Comparison of ENCODE assay signal across 9 cellular contexts in genomic region chr20:17825949-17826843, GRCh38.
DNase-seq lines count a peak whose midpoint lies in the region; ATAC-seq and TF ChIP-seq lines count a peak whose summit lies in the region.
"Had no signal": no experiment of that assay in that cellular context is flagged by ENCODE, and none has a peak within 500 bp of the region (broad histone marks: within the 10 kb centered on the region; RNA-seq: fewer than 3 reads in every experiment).

No MANE protein-coding gene starts in this region.

- H3K9ac ChIP-seq in smooth muscle cell (ENCODE audit: low read depth) (no peak overlapping the region), neural progenitor cell (no peak overlapping the region)

- H3K27me3 Mint-ChIP-seq in activated CD4-positive, alpha-beta T cell treated with anti-CD3 and anti-CD28 coated beads, Interleukin-2, amount 10 ng/mL, durations not matched to agents 24 days and 14 days: no peaks in the 10 kb centered on the region
- peaks cover 3% of the 10 kb centered on the region for H3K27me3 Mint-ChIP-seq in neural progenitor cell (ENCODE audit: insufficient read depth, low read depth)

- no peaks in the 10 kb centered on the region for H3K36me3 ChIP-seq in smooth muscle cell (ENCODE audit: low read depth)
- no peaks in the 10 kb centered on the region for H3K36me3 ChIP-seq in neural progenitor cell

- H3K4me3 ChIP-seq in smooth muscle cell: no peak overlapping the region
- no peak overlapping the region for H3K4me3 ChIP-seq in neural progenitor cell
- H3K4me3 ChIP-seq: K562 had no signal

- no peak overlapping the region for H3K4me3 Mint-ChIP-seq in activated CD4-positive, alpha-beta T cell treated with anti-CD3 and anti-CD28 coated beads, Interleukin-2, amount 10 ng/mL, durations not matched to agents 24 days and 14 days
- no peak overlapping the region for H3K4me3 Mint-ChIP-seq in neural progenitor cell

- no peaks in the 10 kb centered on the region for H3K27me3 ChIP-seq in smooth muscle cell (ENCODE audit: low read depth)
- H3K27me3 ChIP-seq in neural progenitor cell: no peaks in the 10 kb centered on the region

- H3K4me2 ChIP-seq in smooth muscle cell: no peak overlapping the region
- H3K4me2 ChIP-seq in neural progenitor cell: no peak overlapping the region

- H3K36me3 Mint-ChIP-seq in activated CD4-positive, alpha-beta T cell treated with anti-CD3 and anti-CD28 coated beads, Interleukin-2, amount 10 ng/mL, durations not matched to agents 24 days and 14 days (ENCODE audit: low read depth): no peaks in the 10 kb centered on the region
- H3K36me3 Mint-ChIP-seq in neural progenitor cell: no peaks in the 10 kb centered on the region

- H3K9me3 ChIP-seq in smooth muscle cell (replicated peaks; ENCODE audit: low read depth) (no peaks in the 10 kb centered on the region), neural progenitor cell (ENCODE audit: low read depth) (no peaks in the 10 kb centered on the region)

- H3F3A ChIP-seq in smooth muscle cell (ENCODE audit: low read depth) (no peaks in the 10 kb centered on the region), neural progenitor cell (ENCODE audit: low read depth) (no peaks in the 10 kb centered on the region)

- H3K27ac ChIP-seq in smooth muscle cell (ENCODE audit: low read depth) (peak overlapping the region; percentile 20), neural progenitor cell (no peak overlapping the region)

- peaks cover 9% of the 10 kb centered on the region for H3K4me1 Mint-ChIP-seq in activated CD4-positive, alpha-beta T cell treated with anti-CD3 and anti-CD28 coated beads, Interleukin-2, amount 10 ng/mL, durations not matched to agents 24 days and 14 days
- peaks cover 5% of the 10 kb centered on the region for H3K4me1 Mint-ChIP-seq in neural progenitor cell

- 75% methylated on average over 8 of the region's 8 CpGs for WGBS in smooth muscle cell (ENCODE audit: low lambda C conversion rate)

- TF ChIP-seq CTCF in smooth muscle cell (IDR thresholded peaks at IDR 0.05; ENCODE audit: borderline replicate concordance, insufficient read depth, poor library complexity, severe bottlenecking): no peak
- no peak for TF ChIP-seq CTCF in neural progenitor cell (IDR thresholded peaks at IDR 0.05)

- H3K4me1 ChIP-seq in smooth muscle cell (ENCODE audit: low read depth) (no peaks in the 10 kb centered on the region), neural progenitor cell (no peaks in the 10 kb centered on the region)

- H3K9me3 Mint-ChIP-seq in activated CD4-positive, alpha-beta T cell treated with anti-CD3 and anti-CD28 coated beads, Interleukin-2, amount 10 ng/mL, durations not matched to agents 24 days and 14 days: no peaks in the 10 kb centered on the region
- H3K9me3 Mint-ChIP-seq in neural progenitor cell: no peaks in the 10 kb centered on the region

- ATAC-seq in GM21786 (IDR thresholded peaks at IDR 0.05; ENCODE audit: unreplicated experiment): peak; percentile 92

- H2AFZ ChIP-seq in smooth muscle cell (ENCODE audit: low read depth) (peak overlapping the region; percentile 67), neural progenitor cell (replicated peaks) (no peak overlapping the region)

- H3K79me2 ChIP-seq in smooth muscle cell (ENCODE audit: low read depth) (no peaks in the 10 kb centered on the region), neural progenitor cell (ENCODE audit: low read depth) (no peaks in the 10 kb centered on the region)

- DNase-seq in activated CD4-positive, alpha-beta T cell treated with anti-CD3 and anti-CD28 coated beads, Interleukin-2, amount 10 ng/mL, durations not matched to agents 24 days and 14 days: peak; percentile 58
- no peak for DNase-seq in activated CD4-positive, alpha-beta T cell treated with anti-CD3 and anti-CD28 coated beads, Interleukin-2, amount 50 U/mL, for 4 hours
- peak; percentile 54 for DNase-seq in HT1080 (ENCODE audit: low read depth)
- no peak for DNase-seq in smooth muscle cell (lab: John Stamatoyannopoulos, UW; ENCODE audit: unreplicated experiment)
- DNase-seq in NCI-H146 (lab: John Stamatoyannopoulos, UW): no peak
- DNase-seq in germinal center (ENCODE audit: low spot score): no peak
- DNase-seq in neural progenitor cell (ENCODE audit: low spot score): no peak

- intact Hi-C loops in activated CD4-positive, alpha-beta T cell treated with anti-CD3 and anti-CD28 coated beads, Interleukin-2, amount 10 ng/mL, durations not matched to agents 24 days and 14 days (cut with micrococcal nuclease): loop anchor here (1.0 kb wide), 2 partner anchors 70 to 166 kb away; no protein-coding TSS in a partner anchor

- peak overlapping the region; percentile 7 for H3K27ac Mint-ChIP-seq in activated CD4-positive, alpha-beta T cell treated with anti-CD3 and anti-CD28 coated beads, Interleukin-2, amount 10 ng/mL, durations not matched to agents 24 days and 14 days
- no peak overlapping the region for H3K27ac Mint-ChIP-seq in neural progenitor cell

- no peaks in the 10 kb centered on the region for H4K20me1 ChIP-seq in smooth muscle cell (ENCODE audit: low read depth)
- no peaks in the 10 kb centered on the region for H4K20me1 ChIP-seq in neural progenitor cell (ENCODE audit: low read depth)

Comparison
In these comparisons a context has a peak if more than half of its experiments do, and no peak if none do; other contexts are left out.
1. DNase-seq: peak in activated CD4-positive, alpha-beta T cell treated with anti-CD3 and anti-CD28 coated beads, Interleukin-2, amount 10 ng/mL, durations not matched to agents 24 days and 14 days (single experiment) and HT1080 (single experiment); none in activated CD4-positive, alpha-beta T cell treated with anti-CD3 and anti-CD28 coated beads, Interleukin-2, amount 50 U/mL, for 4 hours (0 of 2), smooth muscle cell (single experiment), NCI-H146 (single experiment), germinal center (single experiment) and neural progenitor cell (single experiment).